ENCODE assay signal across 22 cellular contexts in genomic region chr18:79559121-79559835, GRCh38.
"Had no signal": no experiment of that assay in that cellular context is flagged by ENCODE, and none has a peak within 500 bp of the region (broad histone marks: within the 10 kb centered on the region; RNA-seq: fewer than 3 reads in every experiment).

No MANE protein-coding gene starts in this region.

- H3K9me3 ChIP-seq: left ventricle myocardium inferior, thoracic aorta, uterus had no signal

- DNase-seq: activated B cell treated with CpG ODN at 0.5 μM for 24 hours; activated CD4-positive, alpha-beta T cell treated with anti-CD3 and anti-CD28 coated beads for 36 hours; activated CD8-positive, alpha-beta memory T cell treated with anti-CD3 and anti-CD28 coated beads, Interleukin-2, amount 10 ng/mL, durations not matched to agents 7 days and 5 days; activated CD8-positive, alpha-beta T cell treated with anti-CD3 and anti-CD28 coated beads, Interleukin-2, amount 10 ng/mL, durations not matched to agents 7 days and 5 days; activated effector memory CD4-positive, alpha-beta T cell treated with Interleukin-2 at 50 U/mL for 16 hours; activated naive CD4-positive, alpha-beta T cell treated with Interleukin-2 at 50 U/mL for 16 hours; activated naive CD8-positive, alpha-beta T cell treated with anti-CD3 and anti-CD28 coated beads, Interleukin-2, amount 10 ng/mL, durations not matched to agents 7 days and 5 days; brain microvascular endothelial cell; foreskin fibroblast; hypothalamus; immature natural killer cell; left ventricle myocardium inferior; occipital lobe; right cardiac atrium; stimulated activated CD4-positive, alpha-beta T cell treated with anti-CD3 and anti-CD28 coated beads, Interleukin-2, amount 100 ng/mL, for 48 hours; stimulated activated naive CD8-positive, alpha-beta T cell treated with anti-CD3 and anti-CD28 coated beads, Interleukin-15, Interleukin-2, amounts not matched to agents 100 U/mL and 50 U/mL, for 24 hours; T-helper 1 cell; trophoblast cell had no signal

- H3K4me3 Mint-ChIP-seq: activated B cell treated with CpG ODN at 0.5 μM for 24 hours; activated CD4-positive, alpha-beta T cell treated with anti-CD3 and anti-CD28 coated beads for 36 hours; activated CD8-positive, alpha-beta memory T cell treated with anti-CD3 and anti-CD28 coated beads, Interleukin-2, amount 10 ng/mL, durations not matched to agents 7 days and 5 days; activated CD8-positive, alpha-beta T cell treated with anti-CD3 and anti-CD28 coated beads, Interleukin-2, amount 10 ng/mL, durations not matched to agents 7 days and 5 days; immature natural killer cell; T-helper 2 cell treated with Interferon-gamma antibody and Interleukin-4, amounts not matched to agents 5 μg/mL and 100 μg/mL, for 36 hours had no signal

- H3K4me1 Mint-ChIP-seq: activated B cell treated with CpG ODN at 0.5 μM for 24 hours; activated CD4-positive, alpha-beta T cell treated with anti-CD3 and anti-CD28 coated beads for 36 hours; activated CD8-positive, alpha-beta memory T cell treated with anti-CD3 and anti-CD28 coated beads, Interleukin-2, amount 10 ng/mL, durations not matched to agents 7 days and 5 days; immature natural killer cell had no signal

- H3K27me3 Mint-ChIP-seq: activated B cell treated with CpG ODN at 0.5 μM for 24 hours; activated CD4-positive, alpha-beta T cell treated with anti-CD3 and anti-CD28 coated beads for 36 hours; activated CD8-positive, alpha-beta memory T cell treated with anti-CD3 and anti-CD28 coated beads, Interleukin-2, amount 10 ng/mL, durations not matched to agents 7 days and 5 days had no signal

- H3K36me3 Mint-ChIP-seq: activated CD8-positive, alpha-beta memory T cell treated with anti-CD3 and anti-CD28 coated beads, Interleukin-2, amount 10 ng/mL, durations not matched to agents 7 days and 5 days; activated naive CD8-positive, alpha-beta T cell treated with anti-CD3 and anti-CD28 coated beads, Interleukin-2, amount 10 ng/mL, durations not matched to agents 7 days and 5 days; immature natural killer cell had no signal

- H3K4me1 ChIP-seq: left ventricle myocardium inferior, uterus had no signal

- H3K27ac ChIP-seq: brain microvascular endothelial cell, left ventricle myocardium inferior, thoracic aorta, uterus had no signal

- H3K36me3 ChIP-seq: brain microvascular endothelial cell, left ventricle myocardium inferior, thoracic aorta, uterus had no signal

- H3K27ac Mint-ChIP-seq: activated B cell treated with CpG ODN at 0.5 μM for 24 hours; activated CD4-positive, alpha-beta T cell treated with anti-CD3 and anti-CD28 coated beads for 36 hours; activated CD8-positive, alpha-beta memory T cell treated with anti-CD3 and anti-CD28 coated beads, Interleukin-2, amount 10 ng/mL, durations not matched to agents 7 days and 5 days; activated naive CD8-positive, alpha-beta T cell treated with anti-CD3 and anti-CD28 coated beads, Interleukin-2, amount 10 ng/mL, durations not matched to agents 7 days and 5 days; T-helper 2 cell treated with Interferon-gamma antibody and Interleukin-4, amounts not matched to agents 5 μg/mL and 100 μg/mL, for 36 hours had no signal

- H3K27me3 ChIP-seq: brain microvascular endothelial cell, uterus had no signal

- H3K4me3 ChIP-seq: left ventricle myocardium inferior, thoracic aorta, uterus had no signal

- H3K9me3 Mint-ChIP-seq: immature natural killer cell had no signal

- ATAC-seq: activated CD4-positive, alpha-beta T cell treated with anti-CD3 and anti-CD28 coated beads for 36 hours; activated CD8-positive, alpha-beta memory T cell treated with anti-CD3 and anti-CD28 coated beads, Interleukin-2, amount 10 ng/mL, durations not matched to agents 7 days and 5 days; activated CD8-positive, alpha-beta T cell treated with anti-CD3 and anti-CD28 coated beads, Interleukin-2, amount 10 ng/mL, durations not matched to agents 7 days and 5 days; esophagus mucosa; stimulated activated naive CD8-positive, alpha-beta T cell treated with anti-CD3 and anti-CD28 coated beads, Interleukin-15, Interleukin-2, amounts not matched to agents 100 U/mL and 50 U/mL, for 24 hours had no signal
